ENCODE assay signal across 17 cellular contexts in the genomic region with DNA sequence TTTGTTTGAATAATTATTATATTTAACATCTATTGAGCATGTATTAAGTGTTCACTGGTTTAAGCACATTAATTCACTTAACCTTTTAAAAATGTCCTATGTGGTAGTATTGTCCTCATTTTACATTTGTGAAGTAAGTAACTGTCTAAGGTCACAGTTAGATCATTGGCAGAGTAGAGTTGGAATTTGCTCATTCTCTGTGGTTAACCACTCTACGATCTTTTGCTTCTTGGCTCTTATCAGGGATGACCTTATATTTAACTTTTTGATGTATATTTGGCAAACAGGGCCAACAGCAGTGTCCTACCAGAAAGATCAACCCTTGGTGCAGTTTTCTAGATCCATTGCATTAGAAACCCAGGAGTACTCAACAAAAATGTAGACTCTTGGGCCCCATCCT. TPM values are rescaled to one million over a fixed set of nuclear protein-coding genes. Genes with fewer than 3 reads are reported as not detected.
A peak's percentile ranks its signal among the peaks of the same experiment; 100 is the strongest.
DNase-seq lines count a peak whose midpoint lies in the region; TF ChIP-seq lines count a peak whose summit lies in the region.
"Had no signal": no experiment of that assay in that cellular context is flagged by ENCODE, and none has a peak within 500 bp of the region (broad histone marks: within the 10 kb centered on the region; RNA-seq: fewer than 3 reads in every experiment).

No MANE protein-coding gene starts in this region.

- H3K9me3 ChIP-seq in neutrophil (no peaks in the 10 kb centered on the region), testis (no peaks in the 10 kb centered on the region)
- H3K9me3 ChIP-seq: heart left ventricle, prostate gland had no signal

- H3K27me3 ChIP-seq in brain microvascular endothelial cell (replicated peaks) (no peaks in the 10 kb centered on the region), neutrophil (no peaks in the 10 kb centered on the region), testis (no peaks in the 10 kb centered on the region)
- H3K27me3 ChIP-seq: heart left ventricle had no signal

- H3K4me3 Mint-ChIP-seq in T-helper 2 cell treated with Interferon-gamma antibody and Interleukin-4, amounts not matched to agents 5 μg/mL and 100 μg/mL, for 36 hours = peak overlapping the region; percentile 33
- H3K4me3 Mint-ChIP-seq: activated naive CD4-positive, alpha-beta T cell treated with anti-CD3 and anti-CD28 coated beads, Interleukin-2, amount 50 U/mL, for 24 hours; CD4-positive, CD25-positive, alpha-beta regulatory T cell; nephron progenitor cell had no signal

- H3K27ac ChIP-seq in brain microvascular endothelial cell (no peak overlapping the region), neutrophil (peak overlapping the region; percentile 20), testis (no peak overlapping the region)
- H3K27ac ChIP-seq: heart left ventricle, prostate gland had no signal

- no peaks in the 10 kb centered on the region for H3K27me3 Mint-ChIP-seq in T-helper 2 cell treated with Interferon-gamma antibody and Interleukin-4, amounts not matched to agents 5 μg/mL and 100 μg/mL, for 36 hours (ENCODE audit: low read depth)
- H3K27me3 Mint-ChIP-seq: activated naive CD4-positive, alpha-beta T cell treated with anti-CD3 and anti-CD28 coated beads, Interleukin-2, amount 50 U/mL, for 24 hours; CD4-positive, CD25-positive, alpha-beta regulatory T cell had no signal

- peaks cover 39% of the 10 kb centered on the region for H3K4me1 Mint-ChIP-seq in T-helper 2 cell treated with Interferon-gamma antibody and Interleukin-4, amounts not matched to agents 5 μg/mL and 100 μg/mL, for 36 hours (ENCODE audit: low read depth)
- H3K4me1 Mint-ChIP-seq: nephron progenitor cell had no signal

- WGBS in testis, 2 donors = 85 to 95% methylated on average over 1 of the region's 1 CpG

- TF ChIP-seq POLR2A in testis (IDR thresholded peaks at IDR 0.05) = no peak

- H3K4me3 ChIP-seq in brain microvascular endothelial cell (ENCODE audit: low read depth, low read length) (no peak overlapping the region), neutrophil (ENCODE audit: low read depth in 1 of 2, low read length in 1 of 2) (no peak overlapping the region), testis (no peak overlapping the region)
- H3K4me3 ChIP-seq: heart left ventricle, prostate gland had no signal

- H3K4me1 ChIP-seq in neutrophil (ENCODE audit: control insufficient read depth in 1 of 2, insufficient read depth in 1 of 2, low read depth in 1 of 2, low read length in 1 of 2) = peaks cover 16 to 37% of the 10 kb centered on the region in 2 experiments
- H3K4me1 ChIP-seq in testis = no peaks in the 10 kb centered on the region
- H3K4me1 ChIP-seq: prostate gland had no signal

- TF ChIP-seq CTCF in brain microvascular endothelial cell (IDR thresholded peaks at IDR 0.05; ENCODE audit: low read depth, low read length, missing control alignments) (no peak), neutrophil (IDR thresholded peaks at IDR 0.05) (no peak), testis (IDR thresholded peaks at IDR 0.05) (no peak)

- peak overlapping the region; percentile 38 for H3K27ac Mint-ChIP-seq in T-helper 2 cell treated with Interferon-gamma antibody and Interleukin-4, amounts not matched to agents 5 μg/mL and 100 μg/mL, for 36 hours
- H3K27ac Mint-ChIP-seq: activated naive CD4-positive, alpha-beta T cell treated with anti-CD3 and anti-CD28 coated beads, Interleukin-2, amount 50 U/mL, for 24 hours; CD4-positive, CD25-positive, alpha-beta regulatory T cell; nephron progenitor cell had no signal

- no peaks in the 10 kb centered on the region for H3K9me3 Mint-ChIP-seq in T-helper 2 cell treated with Interferon-gamma antibody and Interleukin-4, amounts not matched to agents 5 μg/mL and 100 μg/mL, for 36 hours
- H3K9me3 Mint-ChIP-seq: activated naive CD4-positive, alpha-beta T cell treated with anti-CD3 and anti-CD28 coated beads, Interleukin-2, amount 50 U/mL, for 24 hours; CD4-positive, CD25-positive, alpha-beta regulatory T cell had no signal

- H3K36me3 ChIP-seq in brain microvascular endothelial cell (replicated peaks) (no peaks in the 10 kb centered on the region), neutrophil (peaks cover 4% of the 10 kb centered on the region), testis (ENCODE audit: low read depth, missing control alignments) (no peaks in the 10 kb centered on the region)
- H3K36me3 ChIP-seq: prostate gland had no signal

- intact Hi-C loops in testis (cut with DNase I; ENCODE audit: low total_unique reads) = no loop called here

- no peak for DNase-seq in T-helper 2 cell treated with Interferon-gamma antibody and Interleukin-4, amounts not matched to agents 5 μg/mL and 100 μg/mL, for 36 hours (ENCODE audit: low spot score)
- DNase-seq in T-helper 2 cell (no peak), MV-4-11 (lab: John Stamatoyannopoulos, UW) (peak; percentile 64), brain microvascular endothelial cell (peak; percentile 6), ACHN (no peak), testis (no peak)
- DNase-seq in activated effector memory CD4-positive, alpha-beta T cell treated with Interleukin-2 at 50 U/mL for 16 hours = no peak
- DNase-seq: activated CD4-positive, alpha-beta T cell treated with anti-CD3 and anti-CD28 coated beads for 48 hours; CD4-positive, CD25-positive, alpha-beta regulatory T cell; heart left ventricle; NCI-H1092 treated with DMSO at 0.1 percent for 48 hours; NCI-H526; nephron progenitor cell; T-helper 9 cell had no signal

- in situ Hi-C loops in brain microvascular endothelial cell (cut with HindIII; ENCODE audit: low pct_ligation_motif_present, low sequenced_read_pairs) = no loop called here
- in situ Hi-C loops in ACHN (cut with HindIII; ENCODE audit: low pct_ligation_motif_present, low pct_unique_long_range_greater_than_20kb, low sequenced_read_pairs) = no loop called here

- H3K36me3 Mint-ChIP-seq in T-helper 2 cell treated with Interferon-gamma antibody and Interleukin-4, amounts not matched to agents 5 μg/mL and 100 μg/mL, for 36 hours (ENCODE audit: low read depth) = peaks cover 31% of the 10 kb centered on the region

RNA-seq across cellular contexts. Expression of a gene that starts 34.0 kb away (rescaled TPM):
- 10 to 100 TPM; 29.3 to 31.3 TPM for total RNA-seq in testis
- polyA plus RNA-seq in testis (ENCODE audit: insufficient read depth, low read depth, low replicate concordance) = 28.8 TPM

Comparison
In these comparisons a context has a peak if more than half of its experiments do, and no peak if none do; other contexts are left out.
1. DNase-seq: peak in MV-4-11 (single experiment) and brain microvascular endothelial cell (single experiment); none in T-helper 2 cell treated with Interferon-gamma antibody and Interleukin-4, amounts not matched to agents 5 μg/mL and 100 μg/mL, for 36 hours (single experiment), T-helper 2 cell (0 of 5), ACHN (single experiment), activated effector memory CD4-positive, alpha-beta T cell treated with Interleukin-2 at 50 U/mL for 16 hours (single experiment) and testis (single experiment).